Comparison of ENCODE assay signal across 8 cellular contexts in the genomic region with DNA sequence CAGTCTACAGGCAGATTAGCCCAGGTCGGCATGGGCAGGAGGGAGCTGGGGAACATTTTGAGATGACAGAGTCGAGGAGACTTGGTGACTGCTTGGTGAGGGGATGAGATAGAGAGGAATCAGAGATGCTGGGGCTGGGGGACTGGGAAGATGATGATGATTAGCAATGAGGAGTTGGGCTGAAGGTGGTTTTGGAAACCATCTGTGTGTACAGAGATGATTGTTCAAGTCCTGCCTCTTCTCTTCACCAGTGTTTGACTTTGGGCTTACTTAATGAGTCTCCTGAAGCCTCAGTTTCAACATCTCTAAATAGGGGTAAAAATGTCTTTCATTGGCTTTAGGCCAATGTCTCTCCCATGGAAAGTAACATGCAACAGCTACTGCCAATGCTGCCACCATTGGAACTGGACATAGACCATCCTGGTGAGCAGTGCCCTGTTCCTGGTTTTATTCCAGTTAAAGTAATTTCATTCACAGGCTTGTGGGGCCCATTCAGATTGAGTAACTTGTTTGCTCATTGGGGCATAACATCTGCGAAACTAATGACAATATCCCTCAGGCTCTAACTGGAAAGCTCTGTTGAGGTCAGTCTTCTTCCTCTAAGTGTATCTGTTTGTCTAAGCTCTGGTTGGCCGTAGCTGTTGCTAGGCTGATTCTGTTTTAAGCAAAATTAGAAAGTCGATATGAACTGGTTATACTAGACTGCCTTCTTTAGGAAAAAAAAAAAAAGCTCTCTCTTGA.
A peak's percentile ranks its signal among the peaks of the same experiment; 100 is the strongest.
DNase-seq lines count a peak whose midpoint lies in the region; ATAC-seq and TF ChIP-seq lines count a peak whose summit lies in the region.
"Had no signal": no experiment of that assay in that cellular context is flagged by ENCODE, and none has a peak within 500 bp of the region (broad histone marks: within the 10 kb centered on the region; RNA-seq: fewer than 3 reads in every experiment).

No MANE protein-coding gene starts in this region.

- no peaks in the 10 kb centered on the region for H3K27me3 ChIP-seq in testis

- intact Hi-C loops in testis (cut with DNase I; ENCODE audit: low total_unique reads) = loop anchor here (5.0 kb wide), 1 partner anchor 405 kb away; no protein-coding TSS in a partner anchor

- no peak overlapping the region for H3K27ac Mint-ChIP-seq in activated naive CD8-positive, alpha-beta T cell treated with anti-CD3 and anti-CD28 coated beads, Interleukin-2, amount 50 U/mL, for 24 hours
- peak overlapping the region in 1 of 2 donors; percentile 23 for H3K27ac Mint-ChIP-seq in T-cell

- peaks cover 44% of the 10 kb centered on the region for H3K4me1 Mint-ChIP-seq in activated naive CD8-positive, alpha-beta T cell treated with anti-CD3 and anti-CD28 coated beads, Interleukin-2, amount 50 U/mL, for 24 hours
- H3K4me1 Mint-ChIP-seq in T-cell = peaks cover 39 to 57% (median 41%) of the 10 kb centered on the region in 3 donors

- ATAC-seq in activated naive CD8-positive, alpha-beta T cell treated with anti-CD3 and anti-CD28 coated beads, Interleukin-2, amount 50 U/mL, for 24 hours = peak; percentile 22
- ATAC-seq in HG03039 (IDR thresholded peaks at IDR 0.05; ENCODE audit: unreplicated experiment) (no peak), T-cell (replicated peaks in 1 of 4) (no peak)
- ATAC-seq: K562 had no signal

- H3K4me3 ChIP-seq in testis = no peak overlapping the region
- H3K4me3 ChIP-seq: K562 had no signal

- no peak for TF ChIP-seq CTCF in testis (IDR thresholded peaks at IDR 0.05)

- H3K9me3 Mint-ChIP-seq in activated naive CD8-positive, alpha-beta T cell treated with anti-CD3 and anti-CD28 coated beads, Interleukin-2, amount 50 U/mL, for 24 hours = no peaks in the 10 kb centered on the region
- H3K9me3 Mint-ChIP-seq in T-cell = no peaks in the 10 kb centered on the region

- POLR2A ChIA-PET in T-cell (lab: Charles Lee) = interaction anchor here (0.5 to 0.6 kb wide), 4 partner anchors 14 to 1411 kb away, joined by 3 to 5 read pairs (median 4); no protein-coding TSS in a partner anchor

- peak overlapping the region; percentile 84 to 88 for H3K27ac ChIP-seq in testis

- CTCF ChIA-PET in T-cell (lab: Charles Lee) = interaction anchor here in 1 of 2 donors (0.7 kb wide), 1 partner anchor 44 kb away, joined by 3 read pairs; no protein-coding TSS in a partner anchor

- no peaks in the 10 kb centered on the region for H3K9me3 ChIP-seq in testis

- WGBS in testis, 2 donors = 41 to 53% methylated on average over 5 of the region's 5 CpGs

- no peak overlapping the region for H3K4me3 Mint-ChIP-seq in activated naive CD8-positive, alpha-beta T cell treated with anti-CD3 and anti-CD28 coated beads, Interleukin-2, amount 50 U/mL, for 24 hours
- H3K4me3 Mint-ChIP-seq in T-cell = no peak overlapping the region

- H3K4me1 ChIP-seq in testis = peaks cover 55% of the 10 kb centered on the region

- DNase-seq in LHCN-M2 (ENCODE audit: low read depth) = peak; percentile 86
- no peak for DNase-seq in activated naive CD8-positive, alpha-beta T cell treated with anti-CD3 and anti-CD28 coated beads, Interleukin-2, amount 50 U/mL, for 24 hours
- DNase-seq in iris pigment epithelial cell (ENCODE audit: low read depth) = peak; percentile 100
- peak; percentile 34 for DNase-seq in testis
- no peak for DNase-seq in occipital lobe (lab: John Stamatoyannopoulos, UW)
- DNase-seq in T-cell = no peak

- H3K36me3 ChIP-seq in testis (ENCODE audit: low read depth, missing control alignments) = no peaks in the 10 kb centered on the region

- H3K27me3 Mint-ChIP-seq in activated naive CD8-positive, alpha-beta T cell treated with anti-CD3 and anti-CD28 coated beads, Interleukin-2, amount 50 U/mL, for 24 hours = no peaks in the 10 kb centered on the region
- no peaks in the 10 kb centered on the region for H3K27me3 Mint-ChIP-seq in T-cell

- no peak for TF ChIP-seq POLR2A in testis (IDR thresholded peaks at IDR 0.05)

- H3K36me3 Mint-ChIP-seq in activated naive CD8-positive, alpha-beta T cell treated with anti-CD3 and anti-CD28 coated beads, Interleukin-2, amount 50 U/mL, for 24 hours (ENCODE audit: low read depth) = no peaks in the 10 kb centered on the region
- no peaks in the 10 kb centered on the region for H3K36me3 Mint-ChIP-seq in T-cell

Comparison
In these comparisons a context has a peak if more than half of its experiments do, and no peak if none do; other contexts are left out.
1. DNase-seq: peak in LHCN-M2 (single experiment), iris pigment epithelial cell (single experiment) and testis (single experiment); none in activated naive CD8-positive, alpha-beta T cell treated with anti-CD3 and anti-CD28 coated beads, Interleukin-2, amount 50 U/mL, for 24 hours (single experiment), occipital lobe (single experiment) and T-cell (0 of 34).